In genomic region chr9:111759762-111760639, GRCh38 we compare ENCODE assay signal across 8 cellular contexts. TPM values are rescaled to one million over a fixed set of nuclear protein-coding genes. Genes with fewer than 3 reads are reported as not detected.
DNase-seq lines count a peak whose midpoint lies in the region; ATAC-seq and TF ChIP-seq lines count a peak whose summit lies in the region.

No MANE protein-coding gene starts in this region.

- no peak overlapping the region for H3K4me2 ChIP-seq in neuronal stem cell (ENCODE audit: insufficient read depth, low read length, poor library complexity, severe bottlenecking)

- no peak overlapping the region for H4K91ac ChIP-seq in neuronal stem cell (ENCODE audit: low read depth, low read length, poor library complexity)

- peak overlapping the region; percentile 59 for H2AFZ ChIP-seq in neuronal stem cell (ENCODE audit: low read length)

- no CpG with 5 or more reads among the region's 2 CpGs for WGBS in neuronal stem cell (ENCODE audit: extremely low coverage in 2 of 2, insufficient read length in 2 of 2, insufficient replicate concordance in 1 of 2), 2 donors
- WGBS in aorta, 2 donors, result 77 to 84% methylated on average over 2 of the region's 2 CpGs

- no peak overlapping the region for H3K14ac ChIP-seq in neuronal stem cell (ENCODE audit: low read length)

- H3K27ac ChIP-seq in neuronal stem cell (replicated peaks; ENCODE audit: low read length) (no peak overlapping the region), aorta (ENCODE audit: low read depth in 1 of 2, low read length in 2 of 2) (no peak overlapping the region)

- no peaks in the 10 kb centered on the region for H3K79me1 ChIP-seq in neuronal stem cell (ENCODE audit: low read depth, low read length)

- no peak overlapping the region for H3K23ac ChIP-seq in neuronal stem cell (ENCODE audit: low read depth, low read length, poor library complexity)

- no peak overlapping the region for H3K9ac ChIP-seq in neuronal stem cell (ENCODE audit: low read depth, low read length, poor library complexity)

- H2BK12ac ChIP-seq in neuronal stem cell (ENCODE audit: low read length), result no peak overlapping the region

- H3K36me3 ChIP-seq in neuronal stem cell (replicated peaks in 1 of 2; ENCODE audit: control insufficient read depth in 2 of 2, insufficient read depth in 2 of 2, low read length in 2 of 2) (no peaks in the 10 kb centered on the region), aorta (ENCODE audit: control insufficient read depth in 1 of 2, insufficient read depth in 2 of 2, low read length in 1 of 2) (no peaks in the 10 kb centered on the region)

- CTCF ChIA-PET in GM10248 (lab: Yijun Ruan, JAX), result interaction anchor here (0.6 to 4.7 kb wide), 30 partner anchors 9 to 1033 kb away, joined by 3 to 66 read pairs (median 4); no protein-coding TSS in a partner anchor

- no peak overlapping the region for H3K4ac ChIP-seq in neuronal stem cell (ENCODE audit: low read length)

- ATAC-seq in HG03378 (IDR thresholded peaks at IDR 0.05; ENCODE audit: unreplicated experiment) (peak; percentile 78), aorta (ENCODE audit: low FRiP score) (peak; percentile 78)

- peak; percentile 57 for TF ChIP-seq CTCF in GM10248 (IDR thresholded peaks at IDR 0.05; ENCODE audit: control extremely low read depth, extremely low read depth, low read depth, missing control alignments)

- no peak overlapping the region for H4K8ac ChIP-seq in neuronal stem cell (ENCODE audit: low read depth, low read length)

- H2BK5ac ChIP-seq in neuronal stem cell (ENCODE audit: low read length), result no peak overlapping the region

- no peak overlapping the region for H3K18ac ChIP-seq in neuronal stem cell (ENCODE audit: low read length)

- H3K4me1 ChIP-seq in neuronal stem cell (ENCODE audit: control insufficient read depth in 2 of 2, insufficient read depth in 1 of 2, low read depth in 1 of 2, low read length in 2 of 2) (no peaks in the 10 kb centered on the region), aorta (ENCODE audit: control insufficient read depth in 1 of 2, insufficient read depth in 2 of 2, low read length in 2 of 2) (no peaks in the 10 kb centered on the region)

- H3K4me3 ChIP-seq in neuronal stem cell (ENCODE audit: low read length in 2 of 2), result no peak overlapping the region
- H3K4me3 ChIP-seq in aorta (ENCODE audit: low read length in 2 of 2), result no peak overlapping the region

- no peak overlapping the region for H2BK15ac ChIP-seq in neuronal stem cell (ENCODE audit: low read length)

- H3K27me3 ChIP-seq in neuronal stem cell (ENCODE audit: control insufficient read depth in 3 of 3, insufficient read depth in 3 of 3, low read depth in 1 of 3, low read length in 3 of 3) (no peaks in the 10 kb centered on the region), aorta (ENCODE audit: control insufficient read depth in 1 of 2, insufficient read depth in 2 of 2, low read length in 1 of 2) (no peaks in the 10 kb centered on the region)

- intact Hi-C loops in aorta (cut with DNase I), result loop anchor here (1.0 to 2.0 kb wide), 2 partner anchors 314 to 315 kb away; no protein-coding TSS in a partner anchor

- peak; percentile 74 for DNase-seq in A172 (ENCODE audit: low spot score)
- peak; percentile 66 for DNase-seq in GM10248 (ENCODE audit: extremely low spot score)
- peak; percentile 78 to 80 for DNase-seq in NCI-H524 (lab: John Stamatoyannopoulos, UW)
- peak; percentile 24 for DNase-seq in activated CD4-positive, alpha-beta T cell treated with anti-CD3 and anti-CD28 coated beads, Interleukin-2, amount 50 U/mL, for 1 hour
- peak; percentile 98 for DNase-seq in fibroblast of peridontal ligament (ENCODE audit: extremely low read depth)
- DNase-seq in neuronal stem cell (ENCODE audit: low spot score), result peak; percentile 35
- no peak for DNase-seq in aorta

- POLR2A ChIA-PET in GM10248 (lab: Yijun Ruan, JAX), result no interaction called here

- no peak overlapping the region for H2AK5ac ChIP-seq in neuronal stem cell (ENCODE audit: low read depth, low read length)

- H3K9me3 ChIP-seq in neuronal stem cell (replicated peaks in 1 of 2; ENCODE audit: control insufficient read depth in 2 of 2, insufficient read depth in 1 of 2, low read depth in 1 of 2, low read length in 2 of 2) (no peaks in the 10 kb centered on the region), aorta (ENCODE audit: control insufficient read depth, low read length) (no peaks in the 10 kb centered on the region)

- H2BK120ac ChIP-seq in neuronal stem cell (ENCODE audit: low read depth, low read length), result no peak overlapping the region

RNA-seq across cellular contexts. Expression of gene SHOC1, which starts 34.7 kb away (rescaled TPM):
- total RNA-seq in A172 (2014; rRNA removed; shearing (Covaris generic)), result not detected in 2 replicates
- polyA plus RNA-seq in neuronal stem cell (2013, experiment 1 of 2), result not detected
- not detected for polyA plus RNA-seq in neuronal stem cell (2013, experiment 2 of 2)
- under 1 TPM in 1 of 2 donors, not detected in 1; 0.15 TPM for total RNA-seq in aorta
- not detected for polyA plus RNA-seq in aorta

Comparison
In these comparisons a context has a peak if more than half of its experiments do, and no peak if none do; other contexts are left out.
1. DNase-seq: peak in A172 (single experiment), GM10248 (single experiment), NCI-H524 (2 of 2), activated CD4-positive, alpha-beta T cell treated with anti-CD3 and anti-CD28 coated beads, Interleukin-2, amount 50 U/mL, for 1 hour (single experiment), fibroblast of peridontal ligament (single experiment) and neuronal stem cell (single experiment); none in aorta (0 of 2).